In genomic region chr20:50911716-50912115, GRCh38 we compare ENCODE assay signal across 1 cellular context.
TF ChIP-seq lines count a peak whose summit lies in the region.

No MANE protein-coding gene starts in this region.

TF ChIP-seq in SK-N-SH treated with all-trans-retinoic acid at 6 μM for 48 hours, 23 proteins besides CTCF, POLR2A, EP300 and RAD21 (continued from another document):
- no peak for TF ChIP-seq ARNTL (CRISPR knock-in tag; IDR thresholded peaks at IDR 0.05; ENCODE audit: borderline replicate concordance, low read depth)
- TF ChIP-seq RARB (CRISPR knock-in tag; IDR thresholded peaks at IDR 0.05): no peak
- TF ChIP-seq, protein P1, sequence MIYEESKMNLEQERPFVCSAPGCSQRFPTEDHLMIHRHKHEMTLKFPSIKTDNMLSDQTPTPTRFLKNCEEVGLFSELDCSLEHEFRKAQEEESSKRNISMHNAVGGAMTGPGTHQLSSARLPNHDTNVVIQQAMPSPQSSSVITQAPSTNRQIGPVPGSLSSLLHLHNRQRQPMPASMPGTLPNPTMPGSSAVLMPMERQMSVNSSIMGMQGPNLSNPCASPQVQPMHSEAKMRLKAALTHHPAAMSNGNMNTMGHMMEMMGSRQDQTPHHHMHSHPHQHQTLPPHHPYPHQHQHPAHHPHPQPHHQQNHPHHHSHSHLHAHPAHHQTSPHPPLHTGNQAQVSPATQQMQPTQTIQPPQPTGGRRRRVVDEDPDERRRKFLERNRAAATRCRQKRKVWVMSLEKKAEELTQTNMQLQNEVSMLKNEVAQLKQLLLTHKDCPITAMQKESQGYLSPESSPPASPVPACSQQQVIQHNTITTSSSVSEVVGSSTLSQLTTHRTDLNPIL (CRISPR knock-in tag; IDR thresholded peaks at IDR 0.05; ENCODE audit: low read depth): no peak
